21 cellular contexts compared by ENCODE assay signal in genomic region chr6:161137839-161138544, GRCh38.
DNase-seq lines count a peak whose midpoint lies in the region; FAIRE-seq and TF ChIP-seq lines count a peak whose summit lies in the region.
"Had no signal": no experiment of that assay in that cellular context is flagged by ENCODE, and none has a peak within 500 bp of the region (broad histone marks: within the 10 kb centered on the region; RNA-seq: fewer than 3 reads in every experiment).

No MANE protein-coding gene starts in this region.

- H3K36me3 Mint-ChIP-seq in astrocyte (ENCODE audit: low read depth, unreplicated experiment) = peaks cover 31% of the 10 kb centered on the region

- peaks cover 3% of the 10 kb centered on the region for H4K20me1 ChIP-seq in astrocyte (ENCODE audit: insufficient read depth, low read length)

- peaks cover 6% of the 10 kb centered on the region for H3K36me3 ChIP-seq in astrocyte (ENCODE audit: insufficient read depth, low read length)
- H3K36me3 ChIP-seq: ovary had no signal

- no peak for TF ChIP-seq CTCF in astrocyte (IDR thresholded peaks at IDR 0.05; ENCODE audit: insufficient read depth, low read depth, low read length)

- no peak overlapping the region for H3K27ac ChIP-seq in astrocyte (ENCODE audit: low read depth, low read length)
- H3K27ac ChIP-seq: left ventricle myocardium inferior, ovary, PC-9, thoracic aorta had no signal

- no peaks in the 10 kb centered on the region for H3K27me3 Mint-ChIP-seq in astrocyte (ENCODE audit: low read depth, unreplicated experiment)
- H3K27me3 Mint-ChIP-seq: dendritic cell treated with granulocyte-macrophage colony-stimulating factor and Interleukin-4, amounts not matched to agents 40 ng/mL and 50 ng/mL, for 4 days had no signal

- peaks cover 2% of the 10 kb centered on the region for H3K9me3 Mint-ChIP-seq in astrocyte (ENCODE audit: unreplicated experiment)
- H3K9me3 Mint-ChIP-seq: dendritic cell treated with granulocyte-macrophage colony-stimulating factor and Interleukin-4, amounts not matched to agents 40 ng/mL and 50 ng/mL, for 4 days had no signal

- H3K27ac Mint-ChIP-seq in astrocyte (ENCODE audit: unreplicated experiment) = no peak overlapping the region

- H3K9me3 ChIP-seq in astrocyte (ENCODE audit: insufficient read depth, low read depth, low read length) = no peaks in the 10 kb centered on the region
- H3K9me3 ChIP-seq: left ventricle myocardium inferior, ovary, thoracic aorta had no signal

- H3K4me2 ChIP-seq in astrocyte (ENCODE audit: low read length) = no peak overlapping the region
- H3K4me2 ChIP-seq: PC-9 had no signal

- H3K4me3 ChIP-seq in astrocyte (ENCODE audit: insufficient read depth, low read depth, low read length) = no peak overlapping the region
- H3K4me3 ChIP-seq: left ventricle myocardium inferior, ovary, PC-9, thoracic aorta had no signal

- H3K4me3 Mint-ChIP-seq in astrocyte (ENCODE audit: unreplicated experiment) = no peak overlapping the region
- H3K4me3 Mint-ChIP-seq: dendritic cell treated with granulocyte-macrophage colony-stimulating factor and Interleukin-4, amounts not matched to agents 40 ng/mL and 50 ng/mL, for 4 days had no signal

- H3K4me1 Mint-ChIP-seq in astrocyte (ENCODE audit: low read depth, unreplicated experiment) = no peaks in the 10 kb centered on the region

- H3K4me1 ChIP-seq in astrocyte (ENCODE audit: insufficient read depth, low read length) = no peaks in the 10 kb centered on the region

- H3K9ac ChIP-seq in astrocyte (ENCODE audit: low read length) = no peak overlapping the region

- no peaks in the 10 kb centered on the region for H3K79me2 ChIP-seq in astrocyte (ENCODE audit: insufficient read depth, low read length)

- FAIRE-seq in astrocyte (lab: Jason Lieb, UNC) = no peak
- FAIRE-seq: GM19239, TTC549 had no signal

- peak; percentile 41 for DNase-seq in Ammon's horn (ENCODE audit: low spot score)
- peak; percentile 25 for DNase-seq in HCEC 1CT
- DNase-seq in astrocyte (ENCODE audit: low read depth) = peak; percentile 32
- DNase-seq in glomerular visceral epithelial cell (ENCODE audit: extremely low spot score) = peak; percentile 40
- no peak for DNase-seq in NCI-H1436 (lab: John Stamatoyannopoulos, UW)
- DNase-seq in amniotic stem cell (lab: John Stamatoyannopoulos, UW) = no peak
- no peak for DNase-seq in amygdala (lab: John Stamatoyannopoulos, UW)
- no peak for DNase-seq in SKM-1 (lab: John Stamatoyannopoulos, UW; ENCODE audit: unreplicated experiment)
- DNase-seq: activated CD4-positive, alpha-beta T cell treated with anti-CD3 and anti-CD28 coated beads, Interleukin-2, amount 50 U/mL, for 48 hours; Calu3; left ventricle myocardium inferior; MM.1S; NCI-H2081; NCI-H524 treated with DMSO at 0.1 percent for 48 hours; ovary; PC-9; stimulated activated CD4-positive, alpha-beta T cell treated with anti-CD3 and anti-CD28 coated beads, Interleukin-4, amount 100 ng/mL, for 1 hour had no signal

- H2AFZ ChIP-seq in astrocyte (ENCODE audit: low read depth, low read length) = no peak overlapping the region
- H2AFZ ChIP-seq: PC-9 had no signal

- no peaks in the 10 kb centered on the region for H3K27me3 ChIP-seq in astrocyte (ENCODE audit: insufficient read depth, low read length)
- H3K27me3 ChIP-seq: ovary had no signal

Comparison
In these comparisons a context has a peak if more than half of its experiments do, and no peak if none do; other contexts are left out.
1. DNase-seq: peak in Ammon's horn (single experiment), HCEC 1CT (single experiment), astrocyte (single experiment) and glomerular visceral epithelial cell (single experiment); none in NCI-H1436 (single experiment), amniotic stem cell (single experiment), amygdala (0 of 56) and SKM-1 (single experiment).